14 cellular contexts compared by ENCODE assay signal in the genomic region with DNA sequence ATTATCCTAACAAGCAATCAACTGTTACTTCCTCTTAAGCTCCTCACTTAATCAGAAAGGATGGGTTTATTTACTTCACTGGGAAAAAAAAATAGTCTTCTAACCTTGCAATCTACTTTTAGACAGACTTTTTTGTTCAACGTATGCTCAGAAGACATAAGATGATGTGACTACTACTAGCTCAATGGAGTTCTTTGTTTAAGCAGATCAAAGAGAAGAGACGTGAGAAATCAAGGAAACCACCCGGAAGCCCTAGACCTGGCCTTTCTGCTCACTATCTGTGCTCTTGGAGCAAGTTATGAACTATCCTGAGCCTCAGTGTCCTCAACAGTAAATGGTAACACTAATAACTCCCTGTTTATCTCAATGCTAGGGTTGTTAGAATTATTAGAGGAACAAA.
"Had no signal": no experiment of that assay in that cellular context is flagged by ENCODE, and none has a peak within 500 bp of the region (broad histone marks: within the 10 kb centered on the region; RNA-seq: fewer than 3 reads in every experiment).

No MANE protein-coding gene starts in this region.

- DNase-seq: Karpas-422, KG1, MM.1S, NCI-H1092 treated with DMSO at 0.1 percent for 48 hours, NCI-H1436, NCI-H187, NCI-H2029 treated with DMSO at 0.1 percent for 48 hours, NCI-H2171 treated with DMSO at 0.1 percent for 48 hours, NCI-H345, NCI-H446 treated with DMSO at 0.1 percent for 48 hours, NCI-H510A treated with DMSO at 0.1 percent for 48 hours, NCI-H526, SHP77 had no signal

- H3K27ac ChIP-seq: RWPE1 had no signal
